8 cellular contexts compared by ENCODE assay signal in genomic region chr18:62714671-62715438, GRCh38. TPM values are rescaled to one million over a fixed set of nuclear protein-coding genes. Genes with fewer than 3 reads are reported as not detected.
DNase-seq lines count a peak whose midpoint lies in the region; ATAC-seq and TF ChIP-seq lines count a peak whose summit lies in the region.

No MANE protein-coding gene starts in this region.

- ATAC-seq in GM18499 (IDR thresholded peaks at IDR 0.05; ENCODE audit: insufficient read depth, unreplicated experiment) (peak; percentile 49), HG02938 (IDR thresholded peaks at IDR 0.05; ENCODE audit: unreplicated experiment) (peak; percentile 63), left ventricle myocardium superior (peak; percentile 96)

- H3K36me3 Mint-ChIP-seq in progenitor cell of endocrine pancreas (ENCODE audit: insufficient read depth), result no peaks in the 10 kb centered on the region

- H3K27me3 Mint-ChIP-seq in progenitor cell of endocrine pancreas, result no peaks in the 10 kb centered on the region

- intact Hi-C loops in left ventricle myocardium superior (cut with micrococcal nuclease), result loop anchor here (5.0 kb wide), 1 partner anchor 267 kb away; no protein-coding TSS in a partner anchor

- H3K4me1 Mint-ChIP-seq in progenitor cell of endocrine pancreas (ENCODE audit: low read depth), result peaks cover 29% of the 10 kb centered on the region

- TF ChIP-seq CTCF in progenitor cell of endocrine pancreas (IDR thresholded peaks at IDR 0.05; ENCODE audit: unreplicated experiment), result peak; percentile 76

- peak overlapping the region; percentile 80 for H3K4me3 Mint-ChIP-seq in progenitor cell of endocrine pancreas (ENCODE audit: low read depth)

- peak; percentile 96 for DNase-seq in NCI-H1694 treated with DMSO at 0.1 percent for 48 hours (lab: John Stamatoyannopoulos, UW)
- DNase-seq in T-helper 2 cell, result peak; percentile 77 to 99 (median 88)
- peak; percentile 96 to 100 (median 100) for DNase-seq in anterior cingulate cortex (lab: John Stamatoyannopoulos, UW)
- DNase-seq in left ventricle myocardium superior, result peak; percentile 99
- peak; percentile 98 for DNase-seq in progenitor cell of endocrine pancreas (ENCODE audit: low spot score, unreplicated experiment)
- peak; percentile 100 for DNase-seq in ureter (ENCODE audit: low spot score)

- H3K9me3 Mint-ChIP-seq in progenitor cell of endocrine pancreas (ENCODE audit: low read depth), result no peaks in the 10 kb centered on the region

- peak overlapping the region; percentile 99 for H3K27ac Mint-ChIP-seq in progenitor cell of endocrine pancreas

RNA-seq across cellular contexts. Expression of gene PHLPP1, which starts 0.5 kb away (rescaled TPM):
- total RNA-seq in left ventricle myocardium superior (5.9 TPM), progenitor cell of endocrine pancreas (16.5 and 18.0 TPM in 2 replicates), ureter (42.0 TPM)

Comparison
In these comparisons a context has a peak if more than half of its experiments do, and no peak if none do; other contexts are left out.
1. Peak in every context shown above with its lines: DNase-seq and ATAC-seq.